ENCODE assay signal across 2 cellular contexts in the genomic region with DNA sequence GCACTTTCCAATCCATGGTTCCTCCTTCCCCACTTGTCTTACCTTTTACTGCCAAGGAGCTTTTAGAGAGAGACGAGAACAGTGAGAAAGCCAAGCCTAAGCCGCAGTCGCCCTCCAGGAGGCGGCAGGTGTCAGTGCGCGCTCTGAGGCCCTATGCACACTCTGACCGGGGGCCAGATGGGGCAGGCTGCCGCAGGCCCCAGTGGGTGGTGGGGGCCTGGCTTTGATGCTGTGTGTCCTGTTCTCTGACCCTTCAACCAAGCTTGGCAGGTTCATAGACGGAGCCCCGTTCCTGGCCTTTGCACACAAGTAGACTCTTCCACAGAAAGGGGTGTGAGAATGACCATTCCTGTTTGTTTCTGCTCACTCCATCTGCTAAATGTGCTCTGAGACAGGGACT.
TF ChIP-seq lines count a peak whose summit lies in the region.

No MANE protein-coding gene starts in this region.

TF ChIP-seq in Ishikawa, 13 proteins besides CTCF, POLR2A, EP300 and RAD21:
- peak; percentile 50; the same call in 1 of the 2 replicates for TF ChIP-seq TCF12 (IDR thresholded peaks at IDR 0.05; ENCODE audit: low read depth)
- no peak for TF ChIP-seq NFIC (IDR thresholded peaks at IDR 0.05)
- no peak for TF ChIP-seq TAF1 (IDR thresholded peaks at IDR 0.05; ENCODE audit: low read depth)

TF ChIP-seq in H1, 55 proteins besides CTCF, POLR2A, EP300 and RAD21:
- no peak for TF ChIP-seq CHD1 (IDR thresholded peaks at IDR 0.05; ENCODE audit: low read depth, low read length)
- no peak for TF ChIP-seq CREB1 (IDR thresholded peaks at IDR 0.05)
- TF ChIP-seq RNF2 (IDR thresholded peaks at IDR 0.05; ENCODE audit: borderline replicate concordance, low read depth, low read length, missing control alignments, poor library complexity, severe bottlenecking): no peak
- TF ChIP-seq GTF2F1 (IDR thresholded peaks at IDR 0.05; ENCODE audit: borderline replicate concordance, low read depth, low read length): no peak
- TF ChIP-seq KDM4A (IDR thresholded peaks at IDR 0.05; ENCODE audit: low read depth, low read length, severe bottlenecking): no peak
- no peak for TF ChIP-seq CHD2 (IDR thresholded peaks at IDR 0.05; ENCODE audit: low read length)
- TF ChIP-seq YY1 (IDR thresholded peaks at IDR 0.05; ENCODE audit: low read depth, low read length): no peak
- TF ChIP-seq, protein P1, sequence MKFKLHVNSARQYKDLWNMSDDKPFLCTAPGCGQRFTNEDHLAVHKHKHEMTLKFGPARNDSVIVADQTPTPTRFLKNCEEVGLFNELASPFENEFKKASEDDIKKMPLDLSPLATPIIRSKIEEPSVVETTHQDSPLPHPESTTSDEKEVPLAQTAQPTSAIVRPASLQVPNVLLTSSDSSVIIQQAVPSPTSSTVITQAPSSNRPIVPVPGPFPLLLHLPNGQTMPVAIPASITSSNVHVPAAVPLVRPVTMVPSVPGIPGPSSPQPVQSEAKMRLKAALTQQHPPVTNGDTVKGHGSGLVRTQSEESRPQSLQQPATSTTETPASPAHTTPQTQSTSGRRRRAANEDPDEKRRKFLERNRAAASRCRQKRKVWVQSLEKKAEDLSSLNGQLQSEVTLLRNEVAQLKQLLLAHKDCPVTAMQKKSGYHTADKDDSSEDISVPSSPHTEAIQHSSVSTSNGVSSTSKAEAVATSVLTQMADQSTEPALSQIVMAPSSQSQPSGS (IDR thresholded peaks at IDR 0.05; ENCODE audit: low read length): no peak
- TF ChIP-seq NANOG (IDR thresholded peaks at IDR 0.05; ENCODE audit: insufficient read depth, low read depth, low read length, poor library complexity, severe bottlenecking): no peak
- no peak for TF ChIP-seq RXRA (IDR thresholded peaks at IDR 0.05; ENCODE audit: insufficient read depth, low read depth, low read length)
- TF ChIP-seq, protein P2, sequence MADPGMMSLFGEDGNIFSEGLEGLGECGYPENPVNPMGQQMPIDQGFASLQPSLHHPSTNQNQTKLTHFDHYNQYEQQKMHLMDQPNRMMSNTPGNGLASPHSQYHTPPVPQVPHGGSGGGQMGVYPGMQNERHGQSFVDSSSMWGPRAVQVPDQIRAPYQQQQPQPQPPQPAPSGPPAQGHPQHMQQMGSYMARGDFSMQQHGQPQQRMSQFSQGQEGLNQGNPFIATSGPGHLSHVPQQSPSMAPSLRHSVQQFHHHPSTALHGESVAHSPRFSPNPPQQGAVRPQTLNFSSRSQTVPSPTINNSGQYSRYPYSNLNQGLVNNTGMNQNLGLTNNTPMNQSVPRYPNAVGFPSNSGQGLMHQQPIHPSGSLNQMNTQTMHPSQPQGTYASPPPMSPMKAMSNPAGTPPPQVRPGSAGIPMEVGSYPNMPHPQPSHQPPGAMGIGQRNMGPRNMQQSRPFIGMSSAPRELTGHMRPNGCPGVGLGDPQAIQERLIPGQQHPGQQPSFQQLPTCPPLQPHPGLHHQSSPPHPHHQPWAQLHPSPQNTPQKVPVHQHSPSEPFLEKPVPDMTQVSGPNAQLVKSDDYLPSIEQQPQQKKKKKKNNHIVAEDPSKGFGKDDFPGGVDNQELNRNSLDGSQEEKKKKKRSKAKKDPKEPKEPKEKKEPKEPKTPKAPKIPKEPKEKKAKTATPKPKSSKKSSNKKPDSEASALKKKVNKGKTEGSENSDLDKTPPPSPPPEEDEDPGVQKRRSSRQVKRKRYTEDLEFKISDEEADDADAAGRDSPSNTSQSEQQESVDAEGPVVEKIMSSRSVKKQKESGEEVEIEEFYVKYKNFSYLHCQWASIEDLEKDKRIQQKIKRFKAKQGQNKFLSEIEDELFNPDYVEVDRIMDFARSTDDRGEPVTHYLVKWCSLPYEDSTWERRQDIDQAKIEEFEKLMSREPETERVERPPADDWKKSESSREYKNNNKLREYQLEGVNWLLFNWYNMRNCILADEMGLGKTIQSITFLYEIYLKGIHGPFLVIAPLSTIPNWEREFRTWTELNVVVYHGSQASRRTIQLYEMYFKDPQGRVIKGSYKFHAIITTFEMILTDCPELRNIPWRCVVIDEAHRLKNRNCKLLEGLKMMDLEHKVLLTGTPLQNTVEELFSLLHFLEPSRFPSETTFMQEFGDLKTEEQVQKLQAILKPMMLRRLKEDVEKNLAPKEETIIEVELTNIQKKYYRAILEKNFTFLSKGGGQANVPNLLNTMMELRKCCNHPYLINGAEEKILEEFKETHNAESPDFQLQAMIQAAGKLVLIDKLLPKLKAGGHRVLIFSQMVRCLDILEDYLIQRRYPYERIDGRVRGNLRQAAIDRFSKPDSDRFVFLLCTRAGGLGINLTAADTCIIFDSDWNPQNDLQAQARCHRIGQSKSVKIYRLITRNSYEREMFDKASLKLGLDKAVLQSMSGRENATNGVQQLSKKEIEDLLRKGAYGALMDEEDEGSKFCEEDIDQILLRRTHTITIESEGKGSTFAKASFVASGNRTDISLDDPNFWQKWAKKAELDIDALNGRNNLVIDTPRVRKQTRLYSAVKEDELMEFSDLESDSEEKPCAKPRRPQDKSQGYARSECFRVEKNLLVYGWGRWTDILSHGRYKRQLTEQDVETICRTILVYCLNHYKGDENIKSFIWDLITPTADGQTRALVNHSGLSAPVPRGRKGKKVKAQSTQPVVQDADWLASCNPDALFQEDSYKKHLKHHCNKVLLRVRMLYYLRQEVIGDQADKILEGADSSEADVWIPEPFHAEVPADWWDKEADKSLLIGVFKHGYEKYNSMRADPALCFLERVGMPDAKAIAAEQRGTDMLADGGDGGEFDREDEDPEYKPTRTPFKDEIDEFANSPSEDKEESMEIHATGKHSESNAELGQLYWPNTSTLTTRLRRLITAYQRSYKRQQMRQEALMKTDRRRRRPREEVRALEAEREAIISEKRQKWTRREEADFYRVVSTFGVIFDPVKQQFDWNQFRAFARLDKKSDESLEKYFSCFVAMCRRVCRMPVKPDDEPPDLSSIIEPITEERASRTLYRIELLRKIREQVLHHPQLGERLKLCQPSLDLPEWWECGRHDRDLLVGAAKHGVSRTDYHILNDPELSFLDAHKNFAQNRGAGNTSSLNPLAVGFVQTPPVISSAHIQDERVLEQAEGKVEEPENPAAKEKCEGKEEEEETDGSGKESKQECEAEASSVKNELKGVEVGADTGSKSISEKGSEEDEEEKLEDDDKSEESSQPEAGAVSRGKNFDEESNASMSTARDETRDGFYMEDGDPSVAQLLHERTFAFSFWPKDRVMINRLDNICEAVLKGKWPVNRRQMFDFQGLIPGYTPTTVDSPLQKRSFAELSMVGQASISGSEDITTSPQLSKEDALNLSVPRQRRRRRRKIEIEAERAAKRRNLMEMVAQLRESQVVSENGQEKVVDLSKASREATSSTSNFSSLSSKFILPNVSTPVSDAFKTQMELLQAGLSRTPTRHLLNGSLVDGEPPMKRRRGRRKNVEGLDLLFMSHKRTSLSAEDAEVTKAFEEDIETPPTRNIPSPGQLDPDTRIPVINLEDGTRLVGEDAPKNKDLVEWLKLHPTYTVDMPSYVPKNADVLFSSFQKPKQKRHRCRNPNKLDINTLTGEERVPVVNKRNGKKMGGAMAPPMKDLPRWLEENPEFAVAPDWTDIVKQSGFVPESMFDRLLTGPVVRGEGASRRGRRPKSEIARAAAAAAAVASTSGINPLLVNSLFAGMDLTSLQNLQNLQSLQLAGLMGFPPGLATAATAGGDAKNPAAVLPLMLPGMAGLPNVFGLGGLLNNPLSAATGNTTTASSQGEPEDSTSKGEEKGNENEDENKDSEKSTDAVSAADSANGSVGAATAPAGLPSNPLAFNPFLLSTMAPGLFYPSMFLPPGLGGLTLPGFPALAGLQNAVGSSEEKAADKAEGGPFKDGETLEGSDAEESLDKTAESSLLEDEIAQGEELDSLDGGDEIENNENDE (IDR thresholded peaks at IDR 0.05; ENCODE audit: insufficient replicate concordance, low read length): no peak
- TF ChIP-seq POLR2AphosphoS5 (IDR thresholded peaks at IDR 0.05; ENCODE audit: low read depth, low read length): no peak
